ENCODE assay signal across 11 cellular contexts in genomic region chr6:28858963-28859362, GRCh38.
"Had no signal": no experiment of that assay in that cellular context is flagged by ENCODE, and none has a peak within 500 bp of the region (broad histone marks: within the 10 kb centered on the region; RNA-seq: fewer than 3 reads in every experiment).

No MANE protein-coding gene starts in this region.

- ATAC-seq: HCT116, K562 had no signal

- H3K9me3 ChIP-seq: HAP-1 had no signal

- DNase-seq: GM23248, GOT3, H7, HFFc6, IMR-90, KG1 had no signal

- H3K4me3 ChIP-seq: GM23248, HAP-1, K562 had no signal

- FAIRE-seq: HTR-8/SVneo, K562 had no signal

- H3K36me3 ChIP-seq: HAP-1 had no signal

- H3K27ac ChIP-seq: GM23248, HL-60 had no signal
